ENCODE assay signal across 1 cellular context in the genomic region with DNA sequence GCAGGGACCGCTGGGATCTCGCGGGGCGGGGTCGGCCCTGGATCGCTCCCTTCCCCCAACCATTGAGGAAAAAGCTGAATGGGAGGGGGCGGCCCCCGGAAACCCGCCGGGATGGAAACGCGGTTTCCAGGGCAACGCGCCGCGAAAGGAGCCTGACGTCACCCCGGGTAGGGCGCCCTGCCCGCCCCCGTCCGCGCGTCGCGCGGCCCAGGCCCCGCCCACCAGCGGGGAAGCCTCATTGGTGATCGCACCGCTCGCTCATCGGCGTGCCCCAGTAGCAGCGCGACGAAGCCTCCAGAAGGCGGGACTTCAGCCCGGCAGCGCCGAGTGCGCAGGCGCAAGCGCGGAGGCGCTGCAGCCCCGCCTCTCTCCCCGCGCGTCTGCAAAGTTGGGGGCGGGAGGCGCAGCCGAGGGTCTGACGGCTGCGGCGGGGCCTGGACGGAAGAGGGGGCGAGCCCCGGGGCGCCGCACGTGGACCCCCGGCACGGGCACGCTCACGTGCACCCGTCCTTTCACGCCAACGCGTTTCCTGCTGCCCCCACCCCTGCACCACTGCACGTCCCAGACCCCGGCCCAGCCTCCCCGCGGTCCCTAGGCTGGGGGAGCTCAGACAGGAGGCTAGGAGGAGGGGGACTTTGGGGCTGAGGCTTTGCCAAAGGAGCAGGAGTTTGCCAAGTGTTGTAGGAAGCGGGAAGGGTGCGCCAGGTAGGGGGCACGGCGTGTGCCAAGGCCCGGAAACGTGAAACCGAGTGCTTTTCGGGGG.
A peak's percentile ranks its signal among the peaks of the same experiment; 100 is the strongest.
TF ChIP-seq lines count a peak whose summit lies in the region.

No MANE protein-coding gene starts in this region.

TF ChIP-seq in K562, 482 proteins besides CTCF, POLR2A, EP300 and RAD21 (continued from another document and continues in another):
- TF ChIP-seq, protein P1, sequence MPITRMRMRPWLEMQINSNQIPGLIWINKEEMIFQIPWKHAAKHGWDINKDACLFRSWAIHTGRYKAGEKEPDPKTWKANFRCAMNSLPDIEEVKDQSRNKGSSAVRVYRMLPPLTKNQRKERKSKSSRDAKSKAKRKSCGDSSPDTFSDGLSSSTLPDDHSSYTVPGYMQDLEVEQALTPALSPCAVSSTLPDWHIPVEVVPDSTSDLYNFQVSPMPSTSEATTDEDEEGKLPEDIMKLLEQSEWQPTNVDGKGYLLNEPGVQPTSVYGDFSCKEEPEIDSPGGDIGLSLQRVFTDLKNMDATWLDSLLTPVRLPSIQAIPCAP (CRISPR knock-in tag; IDR thresholded peaks at IDR 0.05; ENCODE audit: borderline replicate concordance): 0 out of 2 replicates have a peak, but pooled peaks have one; percentile 30
- TF ChIP-seq ZBTB7A (IDR thresholded peaks at IDR 0.05; ENCODE audit: borderline replicate concordance, control insufficient read depth, low read depth, low read length): peak; percentile 91; the same call in 1 of the 2 replicates
- peak; percentile 9; the same call in 1 of the 2 replicates for TF ChIP-seq DPF2 (IDR thresholded peaks at IDR 0.05)
- no peak for TF ChIP-seq TEAD1 (CRISPR knock-in tag; IDR thresholded peaks at IDR 0.05)
- no peak for TF ChIP-seq KLF13 (tag; IDR thresholded peaks at IDR 0.05; ENCODE audit: borderline replicate concordance, low read depth)
- TF ChIP-seq, protein P2, sequence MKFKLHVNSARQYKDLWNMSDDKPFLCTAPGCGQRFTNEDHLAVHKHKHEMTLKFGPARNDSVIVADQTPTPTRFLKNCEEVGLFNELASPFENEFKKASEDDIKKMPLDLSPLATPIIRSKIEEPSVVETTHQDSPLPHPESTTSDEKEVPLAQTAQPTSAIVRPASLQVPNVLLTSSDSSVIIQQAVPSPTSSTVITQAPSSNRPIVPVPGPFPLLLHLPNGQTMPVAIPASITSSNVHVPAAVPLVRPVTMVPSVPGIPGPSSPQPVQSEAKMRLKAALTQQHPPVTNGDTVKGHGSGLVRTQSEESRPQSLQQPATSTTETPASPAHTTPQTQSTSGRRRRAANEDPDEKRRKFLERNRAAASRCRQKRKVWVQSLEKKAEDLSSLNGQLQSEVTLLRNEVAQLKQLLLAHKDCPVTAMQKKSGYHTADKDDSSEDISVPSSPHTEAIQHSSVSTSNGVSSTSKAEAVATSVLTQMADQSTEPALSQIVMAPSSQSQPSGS (CRISPR knock-in tag; IDR thresholded peaks at IDR 0.05): peak; percentile 84
- TF ChIP-seq PHF8 (IDR thresholded peaks at IDR 0.05; ENCODE audit: borderline replicate concordance, low read length): peak; percentile 45; the same call in 1 of the 2 replicates
- TF ChIP-seq SOX6 (IDR thresholded peaks at IDR 0.05): no peak
- no peak for TF ChIP-seq HIVEP1 (CRISPR knock-in tag; IDR thresholded peaks at IDR 0.05)
- TF ChIP-seq, protein P3, sequence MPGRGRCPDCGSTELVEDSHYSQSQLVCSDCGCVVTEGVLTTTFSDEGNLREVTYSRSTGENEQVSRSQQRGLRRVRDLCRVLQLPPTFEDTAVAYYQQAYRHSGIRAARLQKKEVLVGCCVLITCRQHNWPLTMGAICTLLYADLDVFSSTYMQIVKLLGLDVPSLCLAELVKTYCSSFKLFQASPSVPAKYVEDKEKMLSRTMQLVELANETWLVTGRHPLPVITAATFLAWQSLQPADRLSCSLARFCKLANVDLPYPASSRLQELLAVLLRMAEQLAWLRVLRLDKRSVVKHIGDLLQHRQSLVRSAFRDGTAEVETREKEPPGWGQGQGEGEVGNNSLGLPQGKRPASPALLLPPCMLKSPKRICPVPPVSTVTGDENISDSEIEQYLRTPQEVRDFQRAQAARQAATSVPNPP (IDR thresholded peaks at IDR 0.05; ENCODE audit: borderline replicate concordance, insufficient read depth, insufficient read length): no peak
- peak; percentile 7 for TF ChIP-seq HNRNPK (IDR thresholded peaks at IDR 0.05; ENCODE audit: low read depth, low read length, poor library complexity, severe bottlenecking)
- peak; percentile 80 for TF ChIP-seq CHD2 (IDR thresholded peaks at IDR 0.05; ENCODE audit: low read depth, low read length)
- TF ChIP-seq, protein P4, sequence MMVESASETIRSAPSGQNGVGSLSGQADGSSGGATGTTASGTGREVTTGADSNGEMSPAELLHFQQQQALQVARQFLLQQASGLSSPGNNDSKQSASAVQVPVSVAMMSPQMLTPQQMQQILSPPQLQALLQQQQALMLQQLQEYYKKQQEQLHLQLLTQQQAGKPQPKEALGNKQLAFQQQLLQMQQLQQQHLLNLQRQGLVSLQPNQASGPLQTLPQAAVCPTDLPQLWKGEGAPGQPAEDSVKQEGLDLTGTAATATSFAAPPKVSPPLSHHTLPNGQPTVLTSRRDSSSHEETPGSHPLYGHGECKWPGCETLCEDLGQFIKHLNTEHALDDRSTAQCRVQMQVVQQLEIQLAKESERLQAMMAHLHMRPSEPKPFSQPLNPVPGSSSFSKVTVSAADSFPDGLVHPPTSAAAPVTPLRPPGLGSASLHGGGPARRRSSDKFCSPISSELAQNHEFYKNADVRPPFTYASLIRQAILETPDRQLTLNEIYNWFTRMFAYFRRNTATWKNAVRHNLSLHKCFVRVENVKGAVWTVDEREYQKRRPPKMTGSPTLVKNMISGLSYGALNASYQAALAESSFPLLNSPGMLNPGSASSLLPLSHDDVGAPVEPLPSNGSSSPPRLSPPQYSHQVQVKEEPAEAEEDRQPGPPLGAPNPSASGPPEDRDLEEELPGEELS (CRISPR knock-in tag; IDR thresholded peaks at IDR 0.05; ENCODE audit: borderline replicate concordance): 0 out of 2 replicates have a peak, but pooled peaks have one; percentile 75
- no peak for TF ChIP-seq GTF2A2 (tag; IDR thresholded peaks at IDR 0.05)
- no peak for TF ChIP-seq ZNF699 (CRISPR knock-in tag; IDR thresholded peaks at IDR 0.05; ENCODE audit: insufficient replicate concordance)
- TF ChIP-seq TRIM28 (IDR thresholded peaks at IDR 0.05): no peak
- TF ChIP-seq MBD2 (IDR thresholded peaks at IDR 0.05; ENCODE audit: borderline replicate concordance, low read depth): peak; percentile 91
- no peak for TF ChIP-seq DMBX1 (CRISPR knock-in tag; IDR thresholded peaks at IDR 0.05; ENCODE audit: borderline replicate concordance)
- TF ChIP-seq OTX1 (CRISPR knock-in tag; IDR thresholded peaks at IDR 0.05): no peak
- TF ChIP-seq ELF4 (CRISPR knock-in tag; IDR thresholded peaks at IDR 0.05): no peak
- no peak for TF ChIP-seq ZNF212 (CRISPR knock-in tag; IDR thresholded peaks at IDR 0.05)
- no peak for TF ChIP-seq ELF1 (tag; IDR thresholded peaks at IDR 0.05)
- TF ChIP-seq MTA3 (IDR thresholded peaks at IDR 0.05; ENCODE audit: borderline replicate concordance): peak; percentile 19; the same call in 1 of the 2 replicates
- TF ChIP-seq, protein P5, sequence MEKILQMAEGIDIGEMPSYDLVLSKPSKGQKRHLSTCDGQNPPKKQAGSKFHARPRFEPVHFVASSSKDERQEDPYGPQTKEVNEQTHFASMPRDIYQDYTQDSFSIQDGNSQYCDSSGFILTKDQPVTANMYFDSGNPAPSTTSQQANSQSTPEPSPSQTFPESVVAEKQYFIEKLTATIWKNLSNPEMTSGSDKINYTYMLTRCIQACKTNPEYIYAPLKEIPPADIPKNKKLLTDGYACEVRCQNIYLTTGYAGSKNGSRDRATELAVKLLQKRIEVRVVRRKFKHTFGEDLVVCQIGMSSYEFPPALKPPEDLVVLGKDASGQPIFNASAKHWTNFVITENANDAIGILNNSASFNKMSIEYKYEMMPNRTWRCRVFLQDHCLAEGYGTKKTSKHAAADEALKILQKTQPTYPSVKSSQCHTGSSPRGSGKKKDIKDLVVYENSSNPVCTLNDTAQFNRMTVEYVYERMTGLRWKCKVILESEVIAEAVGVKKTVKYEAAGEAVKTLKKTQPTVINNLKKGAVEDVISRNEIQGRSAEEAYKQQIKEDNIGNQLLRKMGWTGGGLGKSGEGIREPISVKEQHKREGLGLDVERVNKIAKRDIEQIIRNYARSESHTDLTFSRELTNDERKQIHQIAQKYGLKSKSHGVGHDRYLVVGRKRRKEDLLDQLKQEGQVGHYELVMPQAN (IDR thresholded peaks at IDR 0.05; ENCODE audit: borderline replicate concordance): peak; percentile 59; the same call in 1 of the 2 replicates
- TF ChIP-seq SAFB (IDR thresholded peaks at IDR 0.05; ENCODE audit: borderline replicate concordance, low read depth, low read length): no peak
- no peak for TF ChIP-seq NFATC3 (IDR thresholded peaks at IDR 0.05)
- TF ChIP-seq NCOA2 (IDR thresholded peaks at IDR 0.05; ENCODE audit: partially characterized antibody in 2 of 2): no peak
- TF ChIP-seq RFX1 (IDR thresholded peaks at IDR 0.05): peak; percentile 93
- no peak for TF ChIP-seq ZNF324 (CRISPR knock-in tag; IDR thresholded peaks at IDR 0.05)
- no peak for TF ChIP-seq GATAD2A (IDR thresholded peaks at IDR 0.05)
- TF ChIP-seq, protein P6, sequence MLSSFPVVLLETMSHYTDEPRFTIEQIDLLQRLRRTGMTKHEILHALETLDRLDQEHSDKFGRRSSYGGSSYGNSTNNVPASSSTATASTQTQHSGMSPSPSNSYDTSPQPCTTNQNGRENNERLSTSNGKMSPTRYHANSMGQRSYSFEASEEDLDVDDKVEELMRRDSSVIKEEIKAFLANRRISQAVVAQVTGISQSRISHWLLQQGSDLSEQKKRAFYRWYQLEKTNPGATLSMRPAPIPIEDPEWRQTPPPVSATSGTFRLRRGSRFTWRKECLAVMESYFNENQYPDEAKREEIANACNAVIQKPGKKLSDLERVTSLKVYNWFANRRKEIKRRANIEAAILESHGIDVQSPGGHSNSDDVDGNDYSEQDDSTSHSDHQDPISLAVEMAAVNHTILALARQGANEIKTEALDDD (IDR thresholded peaks at IDR 0.05): no peak
- no peak for TF ChIP-seq ZNF584 (CRISPR knock-in tag; IDR thresholded peaks at IDR 0.05; ENCODE audit: low read depth)
- TF ChIP-seq KAT7 (CRISPR knock-in tag; IDR thresholded peaks at IDR 0.05; ENCODE audit: borderline replicate concordance): 0 out of 2 replicates have a peak, but pooled peaks have one; percentile 35
- TF ChIP-seq, protein P7, sequence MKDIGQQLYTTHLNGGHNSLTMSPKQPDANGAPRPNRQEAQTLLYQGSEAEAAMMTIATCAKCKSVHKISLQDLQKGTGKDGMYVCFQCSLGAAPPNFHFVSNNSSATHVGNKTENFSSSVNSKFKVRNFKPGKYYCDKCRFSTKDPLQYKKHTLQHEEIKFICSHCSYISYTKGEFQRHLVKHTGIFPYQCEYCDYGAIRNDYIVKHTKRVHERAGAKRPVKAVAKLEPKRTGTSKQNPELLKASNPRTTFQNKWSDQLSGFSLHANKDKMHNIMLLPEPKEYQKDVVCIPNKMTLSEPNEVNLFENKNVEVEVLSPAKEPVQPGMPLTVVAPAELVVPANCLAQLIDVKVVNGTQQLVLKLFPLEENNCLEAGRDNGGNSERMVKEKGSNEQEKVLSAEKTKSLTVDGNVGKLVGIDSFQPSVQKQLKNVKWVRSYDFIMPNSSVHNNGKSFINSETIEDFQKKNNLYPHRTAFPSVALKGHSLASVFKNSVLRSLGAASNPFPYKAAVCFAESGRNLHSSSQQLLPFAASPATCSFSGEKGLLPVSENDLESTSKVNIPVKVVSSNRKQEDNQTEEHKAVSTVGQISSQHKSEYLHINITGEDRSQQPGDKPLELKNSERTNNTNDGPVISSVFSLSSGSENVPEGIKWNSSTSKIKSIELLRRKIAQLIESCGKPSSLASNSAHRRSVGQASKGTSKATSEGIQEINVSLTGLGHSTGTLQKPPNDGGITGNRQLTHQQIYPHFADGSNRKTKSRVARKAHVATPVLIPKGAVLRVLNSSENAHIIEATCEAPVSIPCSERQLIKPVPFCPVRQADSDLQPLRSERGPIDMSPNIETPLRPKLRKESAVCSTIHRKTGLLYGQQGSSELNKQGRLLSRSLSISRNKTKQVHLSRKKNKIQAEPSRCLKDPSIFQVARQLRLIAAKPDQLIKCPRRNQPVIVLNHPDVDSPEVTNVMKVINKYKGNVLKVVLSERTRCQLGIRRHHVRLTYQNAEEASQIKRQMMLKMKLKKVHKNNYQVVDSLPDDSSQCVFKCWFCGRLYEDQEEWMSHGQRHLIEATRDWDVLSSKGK (CRISPR knock-in tag; IDR thresholded peaks at IDR 0.05): no peak
- TF ChIP-seq ZNF431 (CRISPR knock-in tag; IDR thresholded peaks at IDR 0.05): no peak
- TF ChIP-seq, protein P8, sequence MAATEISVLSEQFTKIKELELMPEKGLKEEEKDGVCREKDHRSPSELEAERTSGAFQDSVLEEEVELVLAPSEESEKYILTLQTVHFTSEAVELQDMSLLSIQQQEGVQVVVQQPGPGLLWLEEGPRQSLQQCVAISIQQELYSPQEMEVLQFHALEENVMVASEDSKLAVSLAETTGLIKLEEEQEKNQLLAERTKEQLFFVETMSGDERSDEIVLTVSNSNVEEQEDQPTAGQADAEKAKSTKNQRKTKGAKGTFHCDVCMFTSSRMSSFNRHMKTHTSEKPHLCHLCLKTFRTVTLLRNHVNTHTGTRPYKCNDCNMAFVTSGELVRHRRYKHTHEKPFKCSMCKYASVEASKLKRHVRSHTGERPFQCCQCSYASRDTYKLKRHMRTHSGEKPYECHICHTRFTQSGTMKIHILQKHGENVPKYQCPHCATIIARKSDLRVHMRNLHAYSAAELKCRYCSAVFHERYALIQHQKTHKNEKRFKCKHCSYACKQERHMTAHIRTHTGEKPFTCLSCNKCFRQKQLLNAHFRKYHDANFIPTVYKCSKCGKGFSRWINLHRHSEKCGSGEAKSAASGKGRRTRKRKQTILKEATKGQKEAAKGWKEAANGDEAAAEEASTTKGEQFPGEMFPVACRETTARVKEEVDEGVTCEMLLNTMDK (IDR thresholded peaks at IDR 0.05; ENCODE audit: borderline replicate concordance, insufficient read depth, low read depth, low read length, poor library complexity, severe bottlenecking): no peak
- TF ChIP-seq MIER1 (IDR thresholded peaks at IDR 0.05; ENCODE audit: low read depth): no peak
- no peak for TF ChIP-seq PHTF2 (CRISPR knock-in tag; IDR thresholded peaks at IDR 0.05)
- TF ChIP-seq ZNF586 (CRISPR knock-in tag; conservative IDR thresholded peaks at IDR 0.05): no peak
